Comparison of ENCODE assay signal across 29 cellular contexts in genomic region chr2:223774193-223774592, GRCh38.
"Had no signal": no experiment of that assay in that cellular context is flagged by ENCODE, and none has a peak within 500 bp of the region (broad histone marks: within the 10 kb centered on the region; RNA-seq: fewer than 3 reads in every experiment).

No MANE protein-coding gene starts in this region.

- ATAC-seq: stimulated activated effector memory CD8-positive, alpha-beta T cell treated with anti-CD3 and anti-CD28 coated beads, Interleukin-12 subunit alpha, Interleukin-12 subunit beta, amount 100 ng/mL, for 72 hours; stimulated activated memory B cell treated with anti-CD40 and anti-IgM and Interleukin-4, amounts not matched to agents 10 μg/mL and 1 μg/mL and 100 μg/mL, for 72 hours; stimulated activated naive B cell treated with anti-CD40 and anti-IgM and Interleukin-4, amounts not matched to agents 10 μg/mL and 1 μg/mL and 100 μg/mL, for 72 hours; stimulated activated naive CD8-positive, alpha-beta T cell treated with anti-CD3 and anti-CD28 coated beads, Interleukin-15, amount 100 ng/mL, for 72 hours; stimulated activated naive CD8-positive, alpha-beta T cell treated with anti-CD3 and anti-CD28 coated beads, Interleukin-15, Interleukin-2, amounts not matched to agents 100 U/mL and 50 U/mL, for 24 hours; upper lobe of right lung had no signal

- H3K27me3 Mint-ChIP-seq: stimulated activated memory B cell treated with anti-CD40 and anti-IgM and Interleukin-4, amounts not matched to agents 10 μg/mL and 1 μg/mL and 100 μg/mL, for 72 hours; stimulated activated naive B cell treated with anti-CD40 and anti-IgM and Interleukin-4, amounts not matched to agents 10 μg/mL and 1 μg/mL and 100 μg/mL, for 72 hours; stimulated activated naive CD8-positive, alpha-beta T cell treated with anti-CD3 and anti-CD28 coated beads, Interleukin-15, amount 100 ng/mL, for 72 hours; stimulated activated naive CD8-positive, alpha-beta T cell treated with anti-CD3 and anti-CD28 coated beads, Interleukin-15, Interleukin-2, amounts not matched to agents 100 ng/mL and 50 ng/mL, for 24 hours; type B pancreatic cell had no signal

- H3K9me3 Mint-ChIP-seq: stimulated activated effector memory CD8-positive, alpha-beta T cell treated with anti-CD3 and anti-CD28 coated beads, Interleukin-12 subunit alpha, Interleukin-12 subunit beta, amount 100 ng/mL, for 72 hours; stimulated activated memory B cell treated with anti-CD40 and anti-IgM and Interleukin-4, amounts not matched to agents 10 μg/mL and 1 μg/mL and 100 μg/mL, for 72 hours; stimulated activated naive B cell treated with anti-CD40 and anti-IgM and Interleukin-4, amounts not matched to agents 10 μg/mL and 1 μg/mL and 100 μg/mL, for 72 hours; stimulated activated naive CD8-positive, alpha-beta T cell treated with anti-CD3 and anti-CD28 coated beads, Interleukin-15, amount 100 ng/mL, for 72 hours; stimulated activated naive CD8-positive, alpha-beta T cell treated with anti-CD3 and anti-CD28 coated beads, Interleukin-15, Interleukin-2, amounts not matched to agents 100 ng/mL and 50 ng/mL, for 24 hours; type B pancreatic cell had no signal

- H3K27ac ChIP-seq: stomach, suprapubic skin, testis, thoracic aorta, thyroid gland, tibial artery, tibial nerve, transverse colon, upper lobe of left lung, upper lobe of right lung, uterus, vagina had no signal

- H3K9me3 ChIP-seq: stomach, suprapubic skin, testis, thoracic aorta, thyroid gland, tibial artery, tibial nerve, transverse colon, upper lobe of left lung, upper lobe of right lung, uterus, vagina had no signal

- FAIRE-seq: urothelium cell line had no signal

- DNase-seq: stimulated activated CD4-positive, alpha-beta T cell treated with anti-CD3 and anti-CD28 coated beads, Interleukin-2, amount 100 ng/mL, for 48 hours; stimulated activated CD4-positive, alpha-beta T cell treated with anti-CD3 and anti-CD28 coated beads, Interleukin-4, amount 100 ng/mL, for 1 hour; stimulated activated CD4-positive, alpha-beta T cell treated with anti-CD3 and anti-CD28 coated beads, Interleukin-4, amount 100 ng/mL, for 24 hours; stimulated activated CD4-positive, alpha-beta T cell treated with anti-CD3 and anti-CD28 coated beads, Interleukin-4, amount 100 ng/mL, for 4 hours; stimulated activated CD8-positive, alpha-beta memory T cell treated with anti-CD3 and anti-CD28 coated beads, Interleukin-4, amount 100 ng/mL, for 48 hours; stimulated activated naive B cell treated with anti-CD40 and anti-IgM and Interleukin-4, amounts not matched to agents 10 μg/mL and 1 μg/mL and 100 μg/mL, for 72 hours; stimulated activated naive CD4-positive, alpha-beta T cell; stimulated activated naive CD4-positive, alpha-beta T cell treated with Interleukin-2 at 50 U/mL for 16 hours; stimulated activated naive CD8-positive, alpha-beta T cell treated with anti-CD3 and anti-CD28 coated beads, Interleukin-15, amount 100 ng/mL, for 72 hours; stimulated activated naive CD8-positive, alpha-beta T cell treated with anti-CD3 and anti-CD28 coated beads, Interleukin-15, Interleukin-2, amounts not matched to agents 100 U/mL and 50 U/mL, for 24 hours; stomach; substantia nigra; testis; thyroid gland; tibial artery; transverse colon; trophoblast cell; upper lobe of left lung; upper lobe of right lung; uterus had no signal

- H3K27ac Mint-ChIP-seq: stimulated activated effector memory CD8-positive, alpha-beta T cell treated with anti-CD3 and anti-CD28 coated beads, Interleukin-12 subunit alpha, Interleukin-12 subunit beta, amount 100 ng/mL, for 72 hours; stimulated activated memory B cell treated with anti-CD40 and anti-IgM and Interleukin-4, amounts not matched to agents 10 μg/mL and 1 μg/mL and 100 μg/mL, for 72 hours; stimulated activated naive B cell treated with anti-CD40 and anti-IgM and Interleukin-4, amounts not matched to agents 10 μg/mL and 1 μg/mL and 100 μg/mL, for 72 hours; stimulated activated naive CD8-positive, alpha-beta T cell treated with anti-CD3 and anti-CD28 coated beads, Interleukin-15, amount 100 ng/mL, for 72 hours; stimulated activated naive CD8-positive, alpha-beta T cell treated with anti-CD3 and anti-CD28 coated beads, Interleukin-15, Interleukin-2, amounts not matched to agents 100 ng/mL and 50 ng/mL, for 24 hours; type B pancreatic cell had no signal

- H3K4me1 Mint-ChIP-seq: stimulated activated effector memory CD8-positive, alpha-beta T cell treated with anti-CD3 and anti-CD28 coated beads, Interleukin-12 subunit alpha, Interleukin-12 subunit beta, amount 100 ng/mL, for 72 hours; stimulated activated naive B cell treated with anti-CD40 and anti-IgM and Interleukin-4, amounts not matched to agents 10 μg/mL and 1 μg/mL and 100 μg/mL, for 72 hours; stimulated activated naive CD8-positive, alpha-beta T cell treated with anti-CD3 and anti-CD28 coated beads, Interleukin-15, amount 100 ng/mL, for 72 hours had no signal

- H3K4me3 ChIP-seq: stomach, suprapubic skin, testis, thoracic aorta, thyroid gland, tibial artery, tibial nerve, transverse colon, upper lobe of left lung, upper lobe of right lung, uterus, vagina had no signal

- H3K36me3 ChIP-seq: suprapubic skin, thoracic aorta, transverse colon, uterus, vagina had no signal

- H3K4me3 Mint-ChIP-seq: stimulated activated effector memory CD8-positive, alpha-beta T cell treated with anti-CD3 and anti-CD28 coated beads, Interleukin-12 subunit alpha, Interleukin-12 subunit beta, amount 100 ng/mL, for 72 hours; stimulated activated memory B cell treated with anti-CD40 and anti-IgM and Interleukin-4, amounts not matched to agents 10 μg/mL and 1 μg/mL and 100 μg/mL, for 72 hours; stimulated activated naive B cell treated with anti-CD40 and anti-IgM and Interleukin-4, amounts not matched to agents 10 μg/mL and 1 μg/mL and 100 μg/mL, for 72 hours; stimulated activated naive CD8-positive, alpha-beta T cell treated with anti-CD3 and anti-CD28 coated beads, Interleukin-15, amount 100 ng/mL, for 72 hours; stimulated activated naive CD8-positive, alpha-beta T cell treated with anti-CD3 and anti-CD28 coated beads, Interleukin-15, Interleukin-2, amounts not matched to agents 100 ng/mL and 50 ng/mL, for 24 hours; type B pancreatic cell had no signal

- H3K4me1 ChIP-seq: stomach, suprapubic skin, testis, tibial artery, tibial nerve, transverse colon, upper lobe of left lung, upper lobe of right lung, uterus, vagina had no signal
